In genomic region chr11:45056529-45056928, GRCh38 we compare ENCODE assay signal across 18 cellular contexts.
DNase-seq lines count a peak whose midpoint lies in the region; ATAC-seq and TF ChIP-seq lines count a peak whose summit lies in the region.
"Had no signal": no experiment of that assay in that cellular context is flagged by ENCODE, and none has a peak within 500 bp of the region (broad histone marks: within the 10 kb centered on the region; RNA-seq: fewer than 3 reads in every experiment).

No MANE protein-coding gene starts in this region.

- in situ Hi-C loops in HAP-1 (cut with MboI; ENCODE audit: low sequenced_read_pairs) = no loop called here

- H4K20me1 ChIP-seq in neural progenitor cell (ENCODE audit: low read depth) = no peaks in the 10 kb centered on the region

- H3K27ac ChIP-seq in neural progenitor cell (peak overlapping the region; percentile 92), left ventricle myocardium inferior (replicated peaks) (no peak overlapping the region)
- H3K27ac ChIP-seq: GM23248, KMS-11 had no signal

- intact Hi-C loops in left ventricle myocardium inferior (cut with micrococcal nuclease) = no loop called here
- intact Hi-C loops in activated CD4-positive, alpha-beta T cell treated with anti-CD3 and anti-CD28 coated beads for 36 hours (cut with DNase I, micrococcal nuclease) = no loop called here

- DNase-seq in ELF-1 (ENCODE audit: low read depth, low spot score) (peak; percentile 66), HAP-1 (ENCODE audit: low spot score in 2 of 2) (peak; percentile 8 to 42), WTC11 (ENCODE audit: low spot score) (peak; percentile 33), neural progenitor cell (ENCODE audit: low spot score) (peak; percentile 96), left ventricle myocardium inferior (no peak)
- DNase-seq in activated CD4-positive, alpha-beta T cell treated with anti-CD3 and anti-CD28 coated beads for 36 hours = no peak
- DNase-seq: Caco-2, GM23248, HFFc6, NCI-H1048, NCI-H187, NCI-H2171 treated with DMSO at 0.1 percent for 48 hours, NCI-H510A, SHP77, SK-N-SH, T-helper 1 cell had no signal

- no peak overlapping the region for H2AFZ ChIP-seq in neural progenitor cell (replicated peaks)
- H2AFZ ChIP-seq: GM23248 had no signal

- H3K36me3 ChIP-seq in HAP-1 (replicated peaks) = no peaks in the 10 kb centered on the region
- H3K36me3 ChIP-seq in neural progenitor cell = no peaks in the 10 kb centered on the region
- H3K36me3 ChIP-seq in left ventricle myocardium inferior = no peaks in the 10 kb centered on the region

- H3K9me3 ChIP-seq in HAP-1 (no peaks in the 10 kb centered on the region), neural progenitor cell (ENCODE audit: low read depth) (no peaks in the 10 kb centered on the region), left ventricle myocardium inferior (replicated peaks) (no peaks in the 10 kb centered on the region)
- H3K9me3 ChIP-seq: Caco-2, SK-N-SH had no signal

- peak overlapping the region; percentile 81 for H3K27ac Mint-ChIP-seq in WTC11
- H3K27ac Mint-ChIP-seq in neural progenitor cell = peak overlapping the region; percentile 87
- H3K27ac Mint-ChIP-seq in activated CD4-positive, alpha-beta T cell treated with anti-CD3 and anti-CD28 coated beads for 36 hours = no peak overlapping the region
- H3K27ac Mint-ChIP-seq: HFFc6 had no signal

- H3K4me1 ChIP-seq in HAP-1 = no peaks in the 10 kb centered on the region
- H3K4me1 ChIP-seq in neural progenitor cell = peaks cover 45% of the 10 kb centered on the region
- peaks cover 19% of the 10 kb centered on the region for H3K4me1 ChIP-seq in left ventricle myocardium inferior
- H3K4me1 ChIP-seq: Caco-2 had no signal

- POLR2A ChIA-PET in WTC11 (lab: Charles Lee) = interaction anchor here (0.8 kb wide), 1 partner anchor 12 kb away, joined by 3 read pairs; no protein-coding TSS in a partner anchor
- POLR2A ChIA-PET in activated CD4-positive, alpha-beta T cell treated with anti-CD3 and anti-CD28 coated beads for 36 hours (lab: Charles Lee) = no interaction called here

- H3K4me2 ChIP-seq in neural progenitor cell = peak overlapping the region; percentile 65
- H3K4me2 ChIP-seq: KMS-11, SK-N-SH had no signal

- H3K79me2 ChIP-seq in neural progenitor cell (ENCODE audit: low read depth) = no peaks in the 10 kb centered on the region

- no peaks in the 10 kb centered on the region for H3K9me3 Mint-ChIP-seq in WTC11
- H3K9me3 Mint-ChIP-seq in neural progenitor cell = no peaks in the 10 kb centered on the region
- H3K9me3 Mint-ChIP-seq in activated CD4-positive, alpha-beta T cell treated with anti-CD3 and anti-CD28 coated beads for 36 hours (ENCODE audit: low read depth) = no peaks in the 10 kb centered on the region
- H3K9me3 Mint-ChIP-seq: HFFc6 had no signal

- peak; percentile 84 for ATAC-seq in WTC11
- ATAC-seq in GM18517 (IDR thresholded peaks at IDR 0.05; ENCODE audit: unreplicated experiment) = no peak
- ATAC-seq in activated CD4-positive, alpha-beta T cell treated with anti-CD3 and anti-CD28 coated beads for 36 hours = no peak

- CTCF ChIA-PET in WTC11 (lab: Charles Lee) = interaction anchor here (0.9 to 2.4 kb wide), 8 partner anchors 33 to 315 kb away, joined by 3 to 11 read pairs (median 5); no protein-coding TSS in a partner anchor
- CTCF ChIA-PET in activated CD4-positive, alpha-beta T cell treated with anti-CD3 and anti-CD28 coated beads for 36 hours (lab: Charles Lee) = interaction anchor here (1.0 to 1.2 kb wide), 2 partner anchors 16 to 120 kb away, joined by 3 to 4 read pairs; no protein-coding TSS in a partner anchor

- H3K27me3 Mint-ChIP-seq in WTC11 (ENCODE audit: low read depth) = no peaks in the 10 kb centered on the region
- H3K27me3 Mint-ChIP-seq in neural progenitor cell (ENCODE audit: insufficient read depth, low read depth) = peaks cover 11% of the 10 kb centered on the region
- H3K27me3 Mint-ChIP-seq in activated CD4-positive, alpha-beta T cell treated with anti-CD3 and anti-CD28 coated beads for 36 hours = no peaks in the 10 kb centered on the region

- H3K4me1 Mint-ChIP-seq in WTC11 (peaks cover 28% of the 10 kb centered on the region), neural progenitor cell (peaks cover 15% of the 10 kb centered on the region)
- H3K4me1 Mint-ChIP-seq in activated CD4-positive, alpha-beta T cell treated with anti-CD3 and anti-CD28 coated beads for 36 hours = no peaks in the 10 kb centered on the region

- TF ChIP-seq CTCF in WTC11 (IDR thresholded peaks at IDR 0.05) = no peak
- TF ChIP-seq CTCF in neural progenitor cell (IDR thresholded peaks at IDR 0.05) = no peak
- no peak for TF ChIP-seq CTCF in left ventricle myocardium inferior (IDR thresholded peaks at IDR 0.05; ENCODE audit: borderline replicate concordance)

- H3K4me3 ChIP-seq in HAP-1 (no peak overlapping the region), neural progenitor cell (no peak overlapping the region), left ventricle myocardium inferior (no peak overlapping the region)
- H3K4me3 ChIP-seq: GM23248 had no signal

- H3K27me3 ChIP-seq in HAP-1 (ENCODE audit: low read depth) = no peaks in the 10 kb centered on the region
- H3K27me3 ChIP-seq in neural progenitor cell = no peaks in the 10 kb centered on the region
- no peaks in the 10 kb centered on the region for H3K27me3 ChIP-seq in left ventricle myocardium inferior (ENCODE audit: low read depth)

- H3K4me3 Mint-ChIP-seq in WTC11 = no peak overlapping the region
- H3K4me3 Mint-ChIP-seq in neural progenitor cell = no peak overlapping the region
- no peak overlapping the region for H3K4me3 Mint-ChIP-seq in activated CD4-positive, alpha-beta T cell treated with anti-CD3 and anti-CD28 coated beads for 36 hours
- H3K4me3 Mint-ChIP-seq: HFFc6 had no signal

- H3F3A ChIP-seq in neural progenitor cell (ENCODE audit: low read depth) = peaks cover 26% of the 10 kb centered on the region

- H3K9ac ChIP-seq in neural progenitor cell = no peak overlapping the region
- H3K9ac ChIP-seq: GM23248, KMS-11, SK-N-SH had no signal

- no peaks in the 10 kb centered on the region for H3K36me3 Mint-ChIP-seq in WTC11
- no peaks in the 10 kb centered on the region for H3K36me3 Mint-ChIP-seq in neural progenitor cell
- no peaks in the 10 kb centered on the region for H3K36me3 Mint-ChIP-seq in activated CD4-positive, alpha-beta T cell treated with anti-CD3 and anti-CD28 coated beads for 36 hours (ENCODE audit: low read depth)

TF ChIP-seq in WTC11, 78 proteins besides CTCF, POLR2A, EP300 and RAD21:
- TF ChIP-seq, protein P1, sequence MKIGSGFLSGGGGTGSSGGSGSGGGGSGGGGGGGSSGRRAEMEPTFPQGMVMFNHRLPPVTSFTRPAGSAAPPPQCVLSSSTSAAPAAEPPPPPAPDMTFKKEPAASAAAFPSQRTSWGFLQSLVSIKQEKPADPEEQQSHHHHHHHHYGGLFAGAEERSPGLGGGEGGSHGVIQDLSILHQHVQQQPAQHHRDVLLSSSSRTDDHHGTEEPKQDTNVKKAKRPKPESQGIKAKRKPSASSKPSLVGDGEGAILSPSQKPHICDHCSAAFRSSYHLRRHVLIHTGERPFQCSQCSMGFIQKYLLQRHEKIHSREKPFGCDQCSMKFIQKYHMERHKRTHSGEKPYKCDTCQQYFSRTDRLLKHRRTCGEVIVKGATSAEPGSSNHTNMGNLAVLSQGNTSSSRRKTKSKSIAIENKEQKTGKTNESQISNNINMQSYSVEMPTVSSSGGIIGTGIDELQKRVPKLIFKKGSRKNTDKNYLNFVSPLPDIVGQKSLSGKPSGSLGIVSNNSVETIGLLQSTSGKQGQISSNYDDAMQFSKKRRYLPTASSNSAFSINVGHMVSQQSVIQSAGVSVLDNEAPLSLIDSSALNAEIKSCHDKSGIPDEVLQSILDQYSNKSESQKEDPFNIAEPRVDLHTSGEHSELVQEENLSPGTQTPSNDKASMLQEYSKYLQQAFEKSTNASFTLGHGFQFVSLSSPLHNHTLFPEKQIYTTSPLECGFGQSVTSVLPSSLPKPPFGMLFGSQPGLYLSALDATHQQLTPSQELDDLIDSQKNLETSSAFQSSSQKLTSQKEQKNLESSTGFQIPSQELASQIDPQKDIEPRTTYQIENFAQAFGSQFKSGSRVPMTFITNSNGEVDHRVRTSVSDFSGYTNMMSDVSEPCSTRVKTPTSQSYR (CRISPR knock-in tag; IDR thresholded peaks at IDR 0.05) = no peak
- 0 out of 2 replicates have a peak, but pooled peaks have one; percentile 38 for TF ChIP-seq TEAD4 (CRISPR knock-in tag; IDR thresholded peaks at IDR 0.05)
- 0 out of 2 replicates have a peak, but pooled peaks have one; percentile 42 for TF ChIP-seq TEAD1 (CRISPR knock-in tag; IDR thresholded peaks at IDR 0.05)

Comparison
In these comparisons a context has a peak if more than half of its experiments do, and no peak if none do; other contexts are left out.
1. DNase-seq: peak in ELF-1 (single experiment), HAP-1 (2 of 2), WTC11 (single experiment) and neural progenitor cell (single experiment); none in left ventricle myocardium inferior (single experiment) and activated CD4-positive, alpha-beta T cell treated with anti-CD3 and anti-CD28 coated beads for 36 hours (single experiment).